In genomic region chr3:63437858-63438257, GRCh38 we compare ENCODE assay signal across 29 cellular contexts.
"Had no signal": no experiment of that assay in that cellular context is flagged by ENCODE, and none has a peak within 500 bp of the region (broad histone marks: within the 10 kb centered on the region; RNA-seq: fewer than 3 reads in every experiment).

No MANE protein-coding gene starts in this region.

- H3K36me3 Mint-ChIP-seq: naive B cell; natural killer cell; stimulated activated effector memory CD8-positive, alpha-beta T cell treated with anti-CD3 and anti-CD28 coated beads, Interleukin-12 subunit alpha, Interleukin-12 subunit beta, amount 100 ng/mL, for 72 hours; stimulated activated naive B cell treated with anti-CD40 and anti-IgM and Interleukin-4, amounts not matched to agents 10 μg/mL and 1 μg/mL and 100 μg/mL, for 72 hours had no signal

- H2AFZ ChIP-seq: parathyroid adenoma had no signal

- FAIRE-seq: urothelium cell line had no signal

- DNase-seq: naive B cell; natural killer cell; occipital lobe; ovary; posterior cingulate gyrus; psoas muscle; right cardiac atrium; spleen; stimulated activated CD4-positive, alpha-beta T cell treated with anti-CD3 and anti-CD28 coated beads, Interleukin-12 subunit alpha, Interleukin-12 subunit beta, amount 100 ng/mL, for 4 hours; stimulated activated CD4-positive, alpha-beta T cell treated with anti-CD3 and anti-CD28 coated beads, Interleukin-1b, Interleukin-23, amount 100 ng/mL, for 48 hours; stimulated activated CD4-positive, alpha-beta T cell treated with anti-CD3 and anti-CD28 coated beads, Interleukin-4, amount 100 ng/mL, for 24 hours; stimulated activated naive B cell treated with anti-CD40 and anti-IgM and Interleukin-4, amounts not matched to agents 10 μg/mL and 1 μg/mL and 100 μg/mL, for 72 hours; stimulated activated naive CD4-positive, alpha-beta T cell treated with Interleukin-2 at 50 U/mL for 16 hours; stomach; thyroid gland; trophoblast cell; upper lobe of left lung had no signal

- H3K79me2 ChIP-seq: parathyroid adenoma had no signal

- H3K4me3 Mint-ChIP-seq: naive B cell; natural killer cell; nephron; stimulated activated effector memory CD8-positive, alpha-beta T cell treated with anti-CD3 and anti-CD28 coated beads, Interleukin-12 subunit alpha, Interleukin-12 subunit beta, amount 100 ng/mL, for 72 hours; stimulated activated naive B cell treated with anti-CD40 and anti-IgM and Interleukin-4, amounts not matched to agents 10 μg/mL and 1 μg/mL and 100 μg/mL, for 72 hours; stimulated activated naive CD8-positive, alpha-beta T cell treated with anti-CD3 and anti-CD28 coated beads, Interleukin-15, Interleukin-2, amounts not matched to agents 100 ng/mL and 50 ng/mL, for 24 hours had no signal

- H3K27me3 Mint-ChIP-seq: progenitor cell of endocrine pancreas had no signal

- H3K9me3 Mint-ChIP-seq: nephron; stimulated activated naive CD8-positive, alpha-beta T cell treated with anti-CD3 and anti-CD28 coated beads, Interleukin-15, Interleukin-2, amounts not matched to agents 100 ng/mL and 50 ng/mL, for 24 hours had no signal

- H3K4me1 Mint-ChIP-seq: naive B cell; natural killer cell; nephron; stimulated activated effector memory CD8-positive, alpha-beta T cell treated with anti-CD3 and anti-CD28 coated beads, Interleukin-12 subunit alpha, Interleukin-12 subunit beta, amount 100 ng/mL, for 72 hours; stimulated activated naive B cell treated with anti-CD40 and anti-IgM and Interleukin-4, amounts not matched to agents 10 μg/mL and 1 μg/mL and 100 μg/mL, for 72 hours had no signal

- H3K27me3 ChIP-seq: ovary, spleen, thyroid gland, tibial nerve, upper lobe of left lung, vagina had no signal

- H3K9ac ChIP-seq: parathyroid adenoma had no signal

- H3K4me2 ChIP-seq: smooth muscle cell had no signal

- H3K4me3 ChIP-seq: ovary, psoas muscle, skin epidermis, smooth muscle cell, spleen, stomach, thoracic aorta, thyroid gland, tibial nerve, upper lobe of left lung, vagina had no signal

- H3K27ac ChIP-seq: ovary, parathyroid adenoma, psoas muscle, skin epidermis, spleen, stomach, thoracic aorta, thyroid gland, tibial nerve, upper lobe of left lung, vagina had no signal

- H3K9me3 ChIP-seq: ovary, psoas muscle, spleen, stomach, thoracic aorta, thyroid gland, tibial nerve, upper lobe of left lung, vagina had no signal

- H3K27ac Mint-ChIP-seq: naive B cell; natural killer cell; nephron; stimulated activated effector memory CD8-positive, alpha-beta T cell treated with anti-CD3 and anti-CD28 coated beads, Interleukin-12 subunit alpha, Interleukin-12 subunit beta, amount 100 ng/mL, for 72 hours; stimulated activated naive B cell treated with anti-CD40 and anti-IgM and Interleukin-4, amounts not matched to agents 10 μg/mL and 1 μg/mL and 100 μg/mL, for 72 hours; stimulated activated naive CD8-positive, alpha-beta T cell treated with anti-CD3 and anti-CD28 coated beads, Interleukin-15, Interleukin-2, amounts not matched to agents 100 ng/mL and 50 ng/mL, for 24 hours had no signal

- H3K4me1 ChIP-seq: parathyroid adenoma, psoas muscle, spleen, thyroid gland, tibial nerve, upper lobe of left lung, vagina had no signal

- H3K36me3 ChIP-seq: ovary, spleen, stomach, thoracic aorta, thyroid gland, tibial nerve, upper lobe of left lung, vagina had no signal

- ATAC-seq: natural killer cell; psoas muscle; right cardiac atrium; sciatic nerve; stimulated activated effector memory CD8-positive, alpha-beta T cell treated with anti-CD3 and anti-CD28 coated beads, Interleukin-12 subunit alpha, Interleukin-12 subunit beta, amount 100 ng/mL, for 72 hours; stimulated activated naive B cell treated with anti-CD40 and anti-IgM and Interleukin-4, amounts not matched to agents 10 μg/mL and 1 μg/mL and 100 μg/mL, for 72 hours had no signal
